ENCODE assay signal across 20 cellular contexts in the genomic region with DNA sequence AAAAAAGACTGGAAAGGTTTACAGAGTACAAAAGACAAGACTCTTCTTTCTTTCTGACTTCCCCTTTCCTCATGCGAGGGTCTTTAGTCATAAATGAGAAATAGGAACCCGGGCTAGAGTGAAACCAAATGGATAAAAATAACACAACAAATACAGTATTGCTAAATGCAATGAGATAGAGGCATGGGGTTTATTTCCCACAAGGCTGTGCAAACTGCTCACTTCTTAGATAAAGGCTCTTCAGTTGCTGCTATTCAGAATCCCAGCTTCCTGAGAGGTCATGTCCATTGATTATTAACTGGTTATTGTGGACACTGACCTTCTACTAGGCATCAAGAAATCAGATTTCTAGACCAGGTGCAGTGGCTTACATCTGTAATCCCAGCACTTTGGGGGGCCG. TPM values are rescaled to one million over a fixed set of nuclear protein-coding genes. Genes with fewer than 3 reads are reported as not detected.
DNase-seq lines count a peak whose midpoint lies in the region; ATAC-seq and TF ChIP-seq lines count a peak whose summit lies in the region.
"Had no signal": no experiment of that assay in that cellular context is flagged by ENCODE, and none has a peak within 500 bp of the region (broad histone marks: within the 10 kb centered on the region; RNA-seq: fewer than 3 reads in every experiment).

No MANE protein-coding gene starts in this region.

- ATAC-seq in left lung (peak; percentile 6), HG02973 (IDR thresholded peaks at IDR 0.05; ENCODE audit: unreplicated experiment) (no peak), GM18511 (IDR thresholded peaks at IDR 0.05; ENCODE audit: unreplicated experiment) (no peak)
- ATAC-seq: A549, left colon had no signal

- H3K4me1 ChIP-seq in Karpas-422 (ENCODE audit: low read length) = peaks cover 36% of the 10 kb centered on the region
- H3K4me1 ChIP-seq in left lung = peaks cover 0 to 35% of the 10 kb centered on the region in 2 donors
- H3K4me1 ChIP-seq: breast epithelium had no signal

- peak overlapping the region; percentile 62 for H3K4me2 ChIP-seq in Karpas-422 (ENCODE audit: low read depth, low read length, poor library complexity, severe bottlenecking)
- H3K4me2 ChIP-seq: A549, KMS-11 had no signal

- DNase-seq in AML-193 (lab: John Stamatoyannopoulos, UW) (peak; percentile 36 to 61), Karpas-422 (peak; percentile 75), SIG-M5 treated with dmso at 0.1 percent for 504 hours (lab: John Stamatoyannopoulos, UW; ENCODE audit: unreplicated experiment) (peak; percentile 96), left lung (no peak), DMS53 (lab: John Stamatoyannopoulos, UW) (no peak)
- DNase-seq in stimulated activated CD4-positive, alpha-beta T cell treated with anti-CD3 and anti-CD28 coated beads, Interleukin-12 subunit alpha, Interleukin-12 subunit beta, amount 100 ng/mL, for 4 hours = no peak
- DNase-seq: activated CD8-positive, alpha-beta memory T cell treated with anti-CD3 and anti-CD28 coated beads, Interleukin-2, amount 50 U/mL, for 48 hours; activated naive CD4-positive, alpha-beta T cell treated with anti-CD3 and anti-CD28 coated beads, Interleukin-2, amount 50 U/mL, for 16 hours; effector CD4-positive, alpha-beta T cell; left colon; NCI-H2029; stimulated activated CD4-positive, alpha-beta T cell treated with anti-CD3 and anti-CD28 coated beads, Interleukin-2, amount 100 ng/mL, for 48 hours; tibial artery had no signal

- H3K79me2 ChIP-seq in Karpas-422 (ENCODE audit: low read length) = no peaks in the 10 kb centered on the region

- H3K36me3 ChIP-seq in Karpas-422 (ENCODE audit: insufficient read depth, low read length) (no peaks in the 10 kb centered on the region), left lung (no peaks in the 10 kb centered on the region)
- H3K36me3 ChIP-seq: breast epithelium, tibial artery had no signal

- intact Hi-C loops in left lung (cut with DNase I) = no loop called here

- H2AFZ ChIP-seq in Karpas-422 (ENCODE audit: low read length) = peak overlapping the region; percentile 88

- H3K9me2 ChIP-seq in Karpas-422 (replicated peaks; ENCODE audit: insufficient read depth, low read length) = no peaks in the 10 kb centered on the region

- no peaks in the 10 kb centered on the region for H4K20me1 ChIP-seq in Karpas-422 (ENCODE audit: insufficient read depth, low read depth, low read length)

- H3K4me3 ChIP-seq in Karpas-422 (ENCODE audit: low read length) = 0 out of 2 replicates have a peak overlapping the region, but pooled peaks have one; percentile 16
- H3K4me3 ChIP-seq in left lung = no peak overlapping the region
- H3K4me3 ChIP-seq: A549, breast epithelium, tibial artery had no signal

- H3K27ac ChIP-seq in Karpas-422 (ENCODE audit: low read length) (peak overlapping the region; percentile 75), left lung (peak overlapping the region in 1 of 2 donors; percentile 49)
- H3K27ac ChIP-seq: breast epithelium, KMS-11, tibial artery had no signal

- H3K9ac ChIP-seq in Karpas-422 (ENCODE audit: low read length) = peak overlapping the region; percentile 47
- H3K9ac ChIP-seq: KMS-11 had no signal

- no peaks in the 10 kb centered on the region for H3K27me3 ChIP-seq in Karpas-422 (ENCODE audit: low read length)
- H3K27me3 ChIP-seq in left lung = no peaks in the 10 kb centered on the region
- H3K27me3 ChIP-seq: breast epithelium had no signal

- no peaks in the 10 kb centered on the region for H3K9me3 ChIP-seq in Karpas-422 (ENCODE audit: low read length)
- no peaks in the 10 kb centered on the region for H3K9me3 ChIP-seq in left lung
- H3K9me3 ChIP-seq: A549, breast epithelium, tibial artery had no signal

- no peak for TF ChIP-seq CTCF in left lung (IDR thresholded peaks at IDR 0.05)

RNA-seq across cellular contexts. Expression of gene GHRH, which starts 13.5 kb away (rescaled TPM):
- not detected in 2 replicates for total RNA-seq in Karpas-422 (2014; rRNA removed; shearing (Covaris generic); ENCODE audit: low replicate concordance)
- total RNA-seq in left lung = not detected
- total RNA-seq: breast epithelium, fibroblast of lung, left colon, renal cortical epithelial cell had no signal

RNA-seq across cellular contexts. Expression of gene MANBAL, which starts 14.3 kb away (rescaled TPM):
- 7.7 and 8.5 TPM in 2 replicates for total RNA-seq in Karpas-422 (2014; rRNA removed; shearing (Covaris generic); ENCODE audit: low replicate concordance)
- total RNA-seq in left lung = 10 to 100 TPM; 30.6 to 34.6 TPM

Comparison
In these comparisons a context has a peak if more than half of its experiments do, and no peak if none do; other contexts are left out.
1. DNase-seq: peak in AML-193 (2 of 2), Karpas-422 (single experiment) and SIG-M5 treated with dmso at 0.1 percent for 504 hours (single experiment); none in left lung (0 of 2), stimulated activated CD4-positive, alpha-beta T cell treated with anti-CD3 and anti-CD28 coated beads, Interleukin-12 subunit alpha, Interleukin-12 subunit beta, amount 100 ng/mL, for 4 hours (single experiment) and DMS53 (single experiment).